Comparison of ENCODE assay signal across 24 cellular contexts in genomic region chr2:186572705-186573104, GRCh38. TPM values are rescaled to one million over a fixed set of nuclear protein-coding genes. Genes with fewer than 3 reads are reported as not detected.
DNase-seq lines count a peak whose midpoint lies in the region; ATAC-seq and TF ChIP-seq lines count a peak whose summit lies in the region.
"Had no signal": no experiment of that assay in that cellular context is flagged by ENCODE, and none has a peak within 500 bp of the region (broad histone marks: within the 10 kb centered on the region; RNA-seq: fewer than 3 reads in every experiment).

No MANE protein-coding gene starts in this region.

- H3K4me3 Mint-ChIP-seq in osteocyte (ENCODE audit: unreplicated experiment) = no peak overlapping the region
- H3K4me3 Mint-ChIP-seq: activated T-helper 1 cell treated with anti-CD3 and anti-CD28 coated beads, Interleukin-12 subunit alpha, Interleukin-12 subunit beta, Interleukin-2, Interleukin-4 antibody, amounts not matched to agents 30 ng/mL and 10 ng/mL and 1 ng/mL, durations not matched to agents 14 hours and 24 hours and 36 hours; CD4-positive, CD25-positive, alpha-beta regulatory T cell; GM23338; immature natural killer cell; neural progenitor cell had no signal

- H3K27ac Mint-ChIP-seq in osteocyte (ENCODE audit: unreplicated experiment) = peak overlapping the region; percentile 43
- H3K27ac Mint-ChIP-seq: activated T-helper 1 cell treated with anti-CD3 and anti-CD28 coated beads, Interleukin-12 subunit alpha, Interleukin-12 subunit beta, Interleukin-2, Interleukin-4 antibody, amounts not matched to agents 30 ng/mL and 10 ng/mL and 1 ng/mL, durations not matched to agents 14 hours and 24 hours and 36 hours; CD4-positive, CD25-positive, alpha-beta regulatory T cell; GM23338; neural progenitor cell had no signal

- no peak for TF ChIP-seq CTCF in PC-3 (conservative IDR thresholded peaks at IDR 0.05; ENCODE audit: low read depth, low read length)
- TF ChIP-seq CTCF in epithelial cell of esophagus (IDR thresholded peaks at IDR 0.05; ENCODE audit: insufficient read depth, low read depth, low read length, missing control alignments) = no peak
- TF ChIP-seq CTCF in osteocyte (IDR thresholded peaks at IDR 0.05) = no peak

- H3K9me2 ChIP-seq in PC-3 (replicated peaks; ENCODE audit: low read length) = no peaks in the 10 kb centered on the region

- H3K27ac ChIP-seq in PC-3 (ENCODE audit: low read length) = peak overlapping the region; percentile 11; the same call in 1 of the 2 replicates
- H3K27ac ChIP-seq: neural progenitor cell, prostate gland had no signal

- no peaks in the 10 kb centered on the region for H3K36me3 ChIP-seq in PC-3 (ENCODE audit: low read depth, low read length)
- H3K36me3 ChIP-seq: neural progenitor cell, prostate gland had no signal

- H3K4me1 Mint-ChIP-seq in osteocyte (ENCODE audit: unreplicated experiment) = peaks cover 60% of the 10 kb centered on the region
- H3K4me1 Mint-ChIP-seq: CD4-positive, CD25-positive, alpha-beta regulatory T cell; immature natural killer cell had no signal

- H3K4me2 ChIP-seq in PC-3 (ENCODE audit: low read length) = no peak overlapping the region; the same call in 1 of the 2 replicates
- H3K4me2 ChIP-seq: GM23338, neural progenitor cell had no signal

- POLR2A ChIA-PET in PC-3 (lab: Charles Lee; ENCODE audit: unreplicated experiment) = no interaction called here

- peak; percentile 22; the same call in 1 of the 2 replicates for ATAC-seq in PC-3
- ATAC-seq in HG02798 (IDR thresholded peaks at IDR 0.05; ENCODE audit: poor library complexity, unreplicated experiment) = no peak
- ATAC-seq: GM23338, HepG2 had no signal

- H3K4me1 ChIP-seq in PC-3 (ENCODE audit: insufficient read depth, low read length) = peaks cover 50% of the 10 kb centered on the region
- H3K4me1 ChIP-seq: prostate gland had no signal

- H3K9ac ChIP-seq in PC-3 (ENCODE audit: low read length) = no peak overlapping the region
- H3K9ac ChIP-seq: neural progenitor cell had no signal

- CTCF ChIA-PET in PC-3 (lab: Charles Lee) = no interaction called here

- no peaks in the 10 kb centered on the region for H3K27me3 ChIP-seq in PC-3 (ENCODE audit: low read length)
- H3K27me3 ChIP-seq: neural progenitor cell had no signal

- no peaks in the 10 kb centered on the region for H3K27me3 Mint-ChIP-seq in osteocyte (ENCODE audit: unreplicated experiment)

- H2AFZ ChIP-seq in PC-3 (ENCODE audit: low read length) = 0 out of 2 replicates have a peak overlapping the region, but pooled peaks have one; percentile 3
- H2AFZ ChIP-seq: GM23338, neural progenitor cell had no signal

- intact Hi-C loops in PC-3 (cut with micrococcal nuclease) = no loop called here

- H3K36me3 Mint-ChIP-seq in osteocyte (ENCODE audit: unreplicated experiment) = no peaks in the 10 kb centered on the region
- H3K36me3 Mint-ChIP-seq: CD4-positive, CD25-positive, alpha-beta regulatory T cell; immature natural killer cell; neural progenitor cell had no signal

- DNase-seq in H4 (ENCODE audit: low spot score) (peak; percentile 65), PC-3 (peak; percentile 70), epithelial cell of esophagus (ENCODE audit: low read depth) (peak; percentile 96), osteocyte (ENCODE audit: extremely low spot score, unreplicated experiment) (no peak), NCI-H345 treated with DMSO at 0.1 percent for 48 hours (lab: John Stamatoyannopoulos, UW; ENCODE audit: unreplicated experiment) (no peak), SKM-1 treated with dmso at 0.1 percent for 144 hours (lab: John Stamatoyannopoulos, UW; ENCODE audit: unreplicated experiment) (no peak)
- DNase-seq in stimulated activated CD4-positive, alpha-beta T cell treated with anti-CD3 and anti-CD28 coated beads, Interleukin-12 subunit alpha, Interleukin-12 subunit beta, amount 100 ng/mL, for 4 hours = no peak
- DNase-seq: activated CD4-positive, alpha-beta T cell treated with anti-CD3 and anti-CD28 coated beads for 48 hours; activated naive CD4-positive, alpha-beta T cell treated with anti-CD3 and anti-CD28 coated beads, Interleukin-2, amount 50 U/mL, for 16 hours; CD4-positive, CD25-positive, alpha-beta regulatory T cell; central memory CD4-positive, alpha-beta T cell; DND-41; immature natural killer cell; NCI-H1417; NCI-H524; SHP77; stimulated activated CD4-positive, alpha-beta T cell treated with anti-CD3 and anti-CD28 coated beads, Interleukin-2, amount 100 ng/mL, for 48 hours; stimulated activated naive CD4-positive, alpha-beta T cell had no signal

- H3K9me3 ChIP-seq in PC-3 (ENCODE audit: low read length) = no peaks in the 10 kb centered on the region
- H3K9me3 ChIP-seq: prostate gland had no signal

- no peak overlapping the region for H3K4me3 ChIP-seq in PC-3 (ENCODE audit: low read length)
- H3K4me3 ChIP-seq in epithelial cell of esophagus (ENCODE audit: low read length) = no peak overlapping the region
- H3K4me3 ChIP-seq: GM23338, neural progenitor cell, prostate gland had no signal

- BruUV-seq in PC-3 (replicated peaks; lab: Mats Ljungman, UMichigan) = no TSS peak

- no peaks in the 10 kb centered on the region for H3K9me3 Mint-ChIP-seq in osteocyte (ENCODE audit: unreplicated experiment)
- H3K9me3 Mint-ChIP-seq: activated T-helper 1 cell treated with anti-CD3 and anti-CD28 coated beads, Interleukin-12 subunit alpha, Interleukin-12 subunit beta, Interleukin-2, Interleukin-4 antibody, amounts not matched to agents 30 ng/mL and 10 ng/mL and 1 ng/mL, durations not matched to agents 14 hours and 24 hours and 36 hours; immature natural killer cell had no signal

- H3F3A ChIP-seq in PC-3 (ENCODE audit: low read length, unreplicated experiment) = no peaks in the 10 kb centered on the region

- no peaks in the 10 kb centered on the region for H4K20me1 ChIP-seq in PC-3 (ENCODE audit: low read length)

- no peaks in the 10 kb centered on the region for H3K79me2 ChIP-seq in PC-3 (ENCODE audit: low read length)

RNA-seq across cellular contexts. Expression of gene ITGAV, which starts 17.2 kb away (rescaled TPM):
- total RNA-seq in H4 (2014; rRNA removed; shearing (Covaris generic)) = 43.5 and 67.4 TPM in 2 replicates
- 23.5 and 25.2 TPM in 2 replicates for total RNA-seq in PC-3 (2014; rRNA removed)
- total RNA-seq in osteocyte = 141 and 146 TPM in 2 replicates

Comparison
In these comparisons a context has a peak if more than half of its experiments do, and no peak if none do; other contexts are left out.
1. DNase-seq: peak in H4 (single experiment), PC-3 (single experiment) and epithelial cell of esophagus (single experiment); none in osteocyte (single experiment), NCI-H345 treated with DMSO at 0.1 percent for 48 hours (single experiment), stimulated activated CD4-positive, alpha-beta T cell treated with anti-CD3 and anti-CD28 coated beads, Interleukin-12 subunit alpha, Interleukin-12 subunit beta, amount 100 ng/mL, for 4 hours (single experiment) and SKM-1 treated with dmso at 0.1 percent for 144 hours (single experiment).